ENCODE assay signal across 27 cellular contexts in genomic region chr2:16153754-16154035, GRCh38.
"Had no signal": no experiment of that assay in that cellular context is flagged by ENCODE, and none has a peak within 500 bp of the region (broad histone marks: within the 10 kb centered on the region; RNA-seq: fewer than 3 reads in every experiment).

No MANE protein-coding gene starts in this region.

- H3K9me3 ChIP-seq: stomach, suprapubic skin, testis, thoracic aorta, thyroid gland, tibial artery, tibial nerve, transverse colon, upper lobe of left lung, upper lobe of right lung, uterus, vagina had no signal

- H3K27ac Mint-ChIP-seq: stimulated activated effector memory CD8-positive, alpha-beta T cell treated with anti-CD3 and anti-CD28 coated beads, Interleukin-12 subunit alpha, Interleukin-12 subunit beta, amount 100 ng/mL, for 72 hours; stimulated activated memory B cell treated with anti-CD40 and anti-IgM and Interleukin-4, amounts not matched to agents 10 μg/mL and 1 μg/mL and 100 μg/mL, for 72 hours; stimulated activated naive B cell treated with anti-CD40 and anti-IgM and Interleukin-4, amounts not matched to agents 10 μg/mL and 1 μg/mL and 100 μg/mL, for 72 hours; stimulated activated naive CD8-positive, alpha-beta T cell treated with anti-CD3 and anti-CD28 coated beads, Interleukin-15, amount 100 ng/mL, for 72 hours; stimulated activated naive CD8-positive, alpha-beta T cell treated with anti-CD3 and anti-CD28 coated beads, Interleukin-15, Interleukin-2, amounts not matched to agents 100 ng/mL and 50 ng/mL, for 24 hours; type B pancreatic cell had no signal

- H3K4me3 ChIP-seq: stomach, suprapubic skin, testis, thoracic aorta, thyroid gland, tibial artery, tibial nerve, transverse colon, upper lobe of left lung, upper lobe of right lung, uterus, vagina had no signal

- DNase-seq: stimulated activated CD4-positive, alpha-beta T cell treated with anti-CD3 and anti-CD28 coated beads, Interleukin-2, amount 100 ng/mL, for 48 hours; stimulated activated CD4-positive, alpha-beta T cell treated with anti-CD3 and anti-CD28 coated beads, Interleukin-4, amount 100 ng/mL, for 1 hour; stimulated activated CD4-positive, alpha-beta T cell treated with anti-CD3 and anti-CD28 coated beads, Interleukin-4, amount 100 ng/mL, for 24 hours; stimulated activated CD4-positive, alpha-beta T cell treated with anti-CD3 and anti-CD28 coated beads, Interleukin-4, amount 100 ng/mL, for 4 hours; stimulated activated CD8-positive, alpha-beta memory T cell treated with anti-CD3 and anti-CD28 coated beads, Interleukin-4, amount 100 ng/mL, for 48 hours; stimulated activated naive B cell treated with anti-CD40 and anti-IgM and Interleukin-4, amounts not matched to agents 10 μg/mL and 1 μg/mL and 100 μg/mL, for 72 hours; stimulated activated naive CD4-positive, alpha-beta T cell; stimulated activated naive CD4-positive, alpha-beta T cell treated with Interleukin-2 at 50 U/mL for 16 hours; stimulated activated naive CD8-positive, alpha-beta T cell treated with anti-CD3 and anti-CD28 coated beads, Interleukin-15, amount 100 ng/mL, for 72 hours; stimulated activated naive CD8-positive, alpha-beta T cell treated with anti-CD3 and anti-CD28 coated beads, Interleukin-15, Interleukin-2, amounts not matched to agents 100 U/mL and 50 U/mL, for 24 hours; stomach; substantia nigra; testis; thyroid gland; tibial artery; transverse colon; upper lobe of left lung; upper lobe of right lung; uterus had no signal

- ATAC-seq: stimulated activated effector memory CD8-positive, alpha-beta T cell treated with anti-CD3 and anti-CD28 coated beads, Interleukin-12 subunit alpha, Interleukin-12 subunit beta, amount 100 ng/mL, for 72 hours; stimulated activated memory B cell treated with anti-CD40 and anti-IgM and Interleukin-4, amounts not matched to agents 10 μg/mL and 1 μg/mL and 100 μg/mL, for 72 hours; stimulated activated naive B cell treated with anti-CD40 and anti-IgM and Interleukin-4, amounts not matched to agents 10 μg/mL and 1 μg/mL and 100 μg/mL, for 72 hours; stimulated activated naive CD8-positive, alpha-beta T cell treated with anti-CD3 and anti-CD28 coated beads, Interleukin-15, amount 100 ng/mL, for 72 hours; stimulated activated naive CD8-positive, alpha-beta T cell treated with anti-CD3 and anti-CD28 coated beads, Interleukin-15, Interleukin-2, amounts not matched to agents 100 U/mL and 50 U/mL, for 24 hours; upper lobe of right lung had no signal

- H3K9me3 Mint-ChIP-seq: stimulated activated effector memory CD8-positive, alpha-beta T cell treated with anti-CD3 and anti-CD28 coated beads, Interleukin-12 subunit alpha, Interleukin-12 subunit beta, amount 100 ng/mL, for 72 hours; stimulated activated memory B cell treated with anti-CD40 and anti-IgM and Interleukin-4, amounts not matched to agents 10 μg/mL and 1 μg/mL and 100 μg/mL, for 72 hours; stimulated activated naive CD8-positive, alpha-beta T cell treated with anti-CD3 and anti-CD28 coated beads, Interleukin-15, Interleukin-2, amounts not matched to agents 100 ng/mL and 50 ng/mL, for 24 hours; type B pancreatic cell had no signal

- H3K4me3 Mint-ChIP-seq: stimulated activated effector memory CD8-positive, alpha-beta T cell treated with anti-CD3 and anti-CD28 coated beads, Interleukin-12 subunit alpha, Interleukin-12 subunit beta, amount 100 ng/mL, for 72 hours; stimulated activated memory B cell treated with anti-CD40 and anti-IgM and Interleukin-4, amounts not matched to agents 10 μg/mL and 1 μg/mL and 100 μg/mL, for 72 hours; stimulated activated naive B cell treated with anti-CD40 and anti-IgM and Interleukin-4, amounts not matched to agents 10 μg/mL and 1 μg/mL and 100 μg/mL, for 72 hours; stimulated activated naive CD8-positive, alpha-beta T cell treated with anti-CD3 and anti-CD28 coated beads, Interleukin-15, amount 100 ng/mL, for 72 hours; stimulated activated naive CD8-positive, alpha-beta T cell treated with anti-CD3 and anti-CD28 coated beads, Interleukin-15, Interleukin-2, amounts not matched to agents 100 ng/mL and 50 ng/mL, for 24 hours; type B pancreatic cell had no signal

- H3K4me1 Mint-ChIP-seq: stimulated activated effector memory CD8-positive, alpha-beta T cell treated with anti-CD3 and anti-CD28 coated beads, Interleukin-12 subunit alpha, Interleukin-12 subunit beta, amount 100 ng/mL, for 72 hours; stimulated activated memory B cell treated with anti-CD40 and anti-IgM and Interleukin-4, amounts not matched to agents 10 μg/mL and 1 μg/mL and 100 μg/mL, for 72 hours; stimulated activated naive B cell treated with anti-CD40 and anti-IgM and Interleukin-4, amounts not matched to agents 10 μg/mL and 1 μg/mL and 100 μg/mL, for 72 hours; stimulated activated naive CD8-positive, alpha-beta T cell treated with anti-CD3 and anti-CD28 coated beads, Interleukin-15, amount 100 ng/mL, for 72 hours had no signal

- H3K36me3 ChIP-seq: stomach, suprapubic skin, thoracic aorta, thyroid gland, tibial artery, tibial nerve, transverse colon, upper lobe of left lung, upper lobe of right lung, uterus, vagina had no signal

- H3K27ac ChIP-seq: stomach, suprapubic skin, testis, thoracic aorta, thyroid gland, tibial artery, tibial nerve, transverse colon, upper lobe of left lung, upper lobe of right lung, uterus, vagina had no signal

- H3K27me3 Mint-ChIP-seq: stimulated activated memory B cell treated with anti-CD40 and anti-IgM and Interleukin-4, amounts not matched to agents 10 μg/mL and 1 μg/mL and 100 μg/mL, for 72 hours; stimulated activated naive B cell treated with anti-CD40 and anti-IgM and Interleukin-4, amounts not matched to agents 10 μg/mL and 1 μg/mL and 100 μg/mL, for 72 hours; type B pancreatic cell had no signal

- H3K36me3 Mint-ChIP-seq: stimulated activated effector memory CD8-positive, alpha-beta T cell treated with anti-CD3 and anti-CD28 coated beads, Interleukin-12 subunit alpha, Interleukin-12 subunit beta, amount 100 ng/mL, for 72 hours; stimulated activated memory B cell treated with anti-CD40 and anti-IgM and Interleukin-4, amounts not matched to agents 10 μg/mL and 1 μg/mL and 100 μg/mL, for 72 hours; stimulated activated naive B cell treated with anti-CD40 and anti-IgM and Interleukin-4, amounts not matched to agents 10 μg/mL and 1 μg/mL and 100 μg/mL, for 72 hours; type B pancreatic cell had no signal

- H3K4me1 ChIP-seq: stomach, suprapubic skin, testis, tibial artery, tibial nerve, transverse colon, upper lobe of left lung, upper lobe of right lung, uterus, vagina had no signal

- H3K27me3 ChIP-seq: stomach, suprapubic skin, testis, thyroid gland, tibial nerve, transverse colon, upper lobe of left lung, upper lobe of right lung, uterus, vagina had no signal
